In genomic region chr5:173882632-173883031, GRCh38 we compare ENCODE assay signal across 27 cellular contexts. TPM values are rescaled to one million over a fixed set of nuclear protein-coding genes. Genes with fewer than 3 reads are reported as not detected.
A peak's percentile ranks its signal among the peaks of the same experiment; 100 is the strongest.
DNase-seq lines count a peak whose midpoint lies in the region; ATAC-seq, FAIRE-seq and TF ChIP-seq lines count a peak whose summit lies in the region.
"Had no signal": no experiment of that assay in that cellular context is flagged by ENCODE, and none has a peak within 500 bp of the region (broad histone marks: within the 10 kb centered on the region; RNA-seq: fewer than 3 reads in every experiment).

No MANE protein-coding gene starts in this region.

- H3K4me3 Mint-ChIP-seq in WTC11 = no peak overlapping the region
- H3K4me3 Mint-ChIP-seq in CD4-positive, alpha-beta memory T cell = no peak overlapping the region
- H3K4me3 Mint-ChIP-seq: nephron; stimulated activated naive CD8-positive, alpha-beta T cell treated with anti-CD3 and anti-CD28 coated beads, Interleukin-15, amount 100 ng/mL, for 72 hours had no signal

- H3K4me1 ChIP-seq in effector memory CD4-positive, alpha-beta T cell (ENCODE audit: control insufficient read depth, insufficient read depth, low read length, poor library complexity, severe bottlenecking) = peaks cover 27% of the 10 kb centered on the region
- H3K4me1 ChIP-seq in CD4-positive, alpha-beta memory T cell (ENCODE audit: insufficient read depth, low read length) = peaks cover 43% of the 10 kb centered on the region

- peaks cover 22% of the 10 kb centered on the region for H3K4me1 Mint-ChIP-seq in WTC11
- H3K4me1 Mint-ChIP-seq in CD4-positive, alpha-beta memory T cell = peaks cover 35 to 45% (median 40%) of the 10 kb centered on the region in 4 donors
- H3K4me1 Mint-ChIP-seq: nephron had no signal

- no peaks in the 10 kb centered on the region for H3K9me3 ChIP-seq in effector memory CD4-positive, alpha-beta T cell (ENCODE audit: control insufficient read depth, low read length)
- H3K9me3 ChIP-seq in CD4-positive, alpha-beta memory T cell (ENCODE audit: control insufficient read depth in 1 of 2, low read length in 2 of 2) = no peaks in the 10 kb centered on the region
- H3K9me3 ChIP-seq: heart left ventricle, left ventricle myocardium inferior, pancreas, SK-N-SH, transverse colon had no signal

- TF ChIP-seq POLR2A in H54 (IDR thresholded peaks at IDR 0.05; ENCODE audit: low read depth, low read length) = no peak

- no peak overlapping the region for H3K27ac ChIP-seq in effector memory CD4-positive, alpha-beta T cell (ENCODE audit: insufficient read depth, low read length, poor library complexity, severe bottlenecking)
- no peak overlapping the region for H3K27ac ChIP-seq in CD4-positive, alpha-beta memory T cell (ENCODE audit: low read depth, low read length)
- H3K27ac ChIP-seq: coronary artery, left ventricle myocardium inferior, pancreas, transverse colon had no signal

- no peaks in the 10 kb centered on the region for H3K27me3 ChIP-seq in effector memory CD4-positive, alpha-beta T cell (replicated peaks; ENCODE audit: control insufficient read depth, insufficient read depth, low read length, poor library complexity, severe bottlenecking)
- H3K27me3 ChIP-seq in CD4-positive, alpha-beta memory T cell (ENCODE audit: insufficient read depth, low read length) = no peaks in the 10 kb centered on the region
- H3K27me3 ChIP-seq: heart left ventricle, pancreas, transverse colon had no signal

- CTCF ChIA-PET in WTC11 (lab: Charles Lee) = no interaction called here
- CTCF ChIA-PET in CD4-positive, alpha-beta memory T cell (lab: Charles Lee; ENCODE audit: partially characterized antibody) = interaction anchor here (1.1 kb wide), 1 partner anchor 267 kb away, joined by 3 read pairs; no protein-coding TSS in a partner anchor

- ATAC-seq in WTC11 (no peak), GM19023 (IDR thresholded peaks at IDR 0.05; ENCODE audit: unreplicated experiment) (no peak), HG02870 (IDR thresholded peaks at IDR 0.05; ENCODE audit: unreplicated experiment) (no peak)
- ATAC-seq: heart left ventricle; pancreas; right cardiac atrium; stimulated activated naive CD8-positive, alpha-beta T cell treated with anti-CD3 and anti-CD28 coated beads, Interleukin-15, amount 100 ng/mL, for 72 hours had no signal

- no peak for TF ChIP-seq CTCF in WTC11 (IDR thresholded peaks at IDR 0.05)

- H3K4me3 ChIP-seq in effector memory CD4-positive, alpha-beta T cell (ENCODE audit: insufficient read depth, low read depth, low read length, poor library complexity, severe bottlenecking) = no peak overlapping the region
- H3K4me3 ChIP-seq in CD4-positive, alpha-beta memory T cell (ENCODE audit: low read length in 2 of 2) = no peak overlapping the region
- H3K4me3 ChIP-seq: coronary artery, heart left ventricle, left ventricle myocardium inferior, pancreas, transverse colon had no signal

- H3K27ac Mint-ChIP-seq in WTC11 = no peak overlapping the region
- H3K27ac Mint-ChIP-seq in CD4-positive, alpha-beta memory T cell = peak overlapping the region in 1 of 7 donors; percentile 55

- peaks cover 6% of the 10 kb centered on the region for H3K9me3 Mint-ChIP-seq in WTC11
- H3K9me3 Mint-ChIP-seq in CD4-positive, alpha-beta memory T cell = peaks cover 0 to 5% (median under 1%) of the 10 kb centered on the region in 8 donors
- H3K9me3 Mint-ChIP-seq: nephron had no signal

- intact Hi-C loops in CD4-positive, alpha-beta memory T cell (cut with micrococcal nuclease) = no loop called here

- H3K36me3 Mint-ChIP-seq in WTC11 = no peaks in the 10 kb centered on the region
- H3K36me3 Mint-ChIP-seq in CD4-positive, alpha-beta memory T cell = no peaks in the 10 kb centered on the region

- H3K36me3 ChIP-seq in effector memory CD4-positive, alpha-beta T cell (ENCODE audit: control insufficient read depth, insufficient read depth, low read length) = no peaks in the 10 kb centered on the region
- no peaks in the 10 kb centered on the region for H3K36me3 ChIP-seq in CD4-positive, alpha-beta memory T cell (ENCODE audit: insufficient read depth, low read length)
- H3K36me3 ChIP-seq: heart left ventricle, left ventricle myocardium inferior, pancreas, transverse colon had no signal

- POLR2A ChIA-PET in WTC11 (lab: Charles Lee) = no interaction called here
- POLR2A ChIA-PET in CD4-positive, alpha-beta memory T cell (lab: Charles Lee; ENCODE audit: partially characterized antibody) = no interaction called here

- FAIRE-seq in H54 (lab: Jason Lieb, UNC) = no peak
- FAIRE-seq: endometrium, pancreas had no signal

- H3K27me3 Mint-ChIP-seq in WTC11 (ENCODE audit: low read depth) = peaks cover 3% of the 10 kb centered on the region; the same call in 1 of the 2 replicates
- no peaks in the 10 kb centered on the region for H3K27me3 Mint-ChIP-seq in CD4-positive, alpha-beta memory T cell
- H3K27me3 Mint-ChIP-seq: stimulated activated naive CD8-positive, alpha-beta T cell treated with anti-CD3 and anti-CD28 coated beads, Interleukin-15, amount 100 ng/mL, for 72 hours had no signal

- DNase-seq in H54 (ENCODE audit: insufficient read length, low spot score) (peak; percentile 26), M059J (ENCODE audit: low read depth) (peak; percentile 79), WTC11 (ENCODE audit: low spot score) (no peak), kidney tubule cell (ENCODE audit: low spot score) (peak; percentile 96)
- DNase-seq in effector memory CD4-positive, alpha-beta T cell = no peak
- DNase-seq in CD4-positive, alpha-beta memory T cell = no peak
- DNase-seq: activated CD4-positive, alpha-beta T cell treated with anti-CD3 and anti-CD28 coated beads, Interleukin-2, amount 50 U/mL, for 48 hours; activated CD8-positive, alpha-beta memory T cell treated with anti-CD3 and anti-CD28 coated beads, Interleukin-2, amount 50 U/mL, for 48 hours; activated effector memory CD4-positive, alpha-beta T cell treated with anti-CD3 and anti-CD28 coated beads, Interleukin-2, amount 50 U/mL, for 16 hours; DMS79 treated with DMSO at 0.1 percent for 48 hours; heart left ventricle; KBM-7; left ventricle myocardium inferior; NCI-H1105 treated with DMSO at 0.1 percent for 48 hours; NCI-H2029 treated with DMSO at 0.1 percent for 48 hours; NCI-H345; pancreas; right cardiac atrium; SK-N-SH; stimulated activated CD4-positive, alpha-beta T cell treated with anti-CD3 and anti-CD28 coated beads, Interleukin-4, amount 100 ng/mL, for 4 hours; stimulated activated naive CD8-positive, alpha-beta T cell treated with anti-CD3 and anti-CD28 coated beads, Interleukin-15, amount 100 ng/mL, for 72 hours; transverse colon had no signal

TF ChIP-seq in WTC11, 78 proteins besides CTCF, POLR2A, EP300 and RAD21:
- no peak for TF ChIP-seq NFE2L1 (CRISPR knock-in tag; IDR thresholded peaks at IDR 0.05)
- peak; percentile 48; the same call in 1 of the 2 replicates for TF ChIP-seq GTF2I (CRISPR knock-in tag; conservative IDR thresholded peaks at IDR 0.05)
- no peak for TF ChIP-seq ZNF121 (CRISPR knock-in tag; IDR thresholded peaks at IDR 0.05)
- no peak for TF ChIP-seq IRF2 (CRISPR knock-in tag; IDR thresholded peaks at IDR 0.05; ENCODE audit: borderline replicate concordance, low read depth)
- TF ChIP-seq JUN (CRISPR knock-in tag; IDR thresholded peaks at IDR 0.05) = no peak
- TF ChIP-seq MYBL2 (CRISPR knock-in tag; IDR thresholded peaks at IDR 0.05) = no peak
- TF ChIP-seq CREB1 (CRISPR knock-in tag; IDR thresholded peaks at IDR 0.05) = no peak

RNA-seq across cellular contexts. Expression of gene CPEB4, which starts 5.5 kb away (rescaled TPM):
- 13.6 and 20.5 TPM in 2 replicates for total RNA-seq in M059J (2014; rRNA removed; shearing (Covaris generic))
- 9.1 to 12.7 TPM (median 9.2 TPM) in 3 replicates for total RNA-seq in WTC11 (2021)
- total RNA-seq in CD4-positive, alpha-beta memory T cell = 10 to 100 TPM; 17.1 to 18.3 TPM
- polyA plus RNA-seq in CD4-positive, alpha-beta memory T cell = 1 to 10 TPM; 1.9 to 6.1 TPM

Comparison
In these comparisons a context has a peak if more than half of its experiments do, and no peak if none do; other contexts are left out.
1. DNase-seq: peak in H54 (single experiment), M059J (single experiment) and kidney tubule cell (single experiment); none in WTC11 (single experiment), effector memory CD4-positive, alpha-beta T cell (0 of 3) and CD4-positive, alpha-beta memory T cell (0 of 5).